Comparison of ENCODE assay signal across 23 cellular contexts in the genomic region with DNA sequence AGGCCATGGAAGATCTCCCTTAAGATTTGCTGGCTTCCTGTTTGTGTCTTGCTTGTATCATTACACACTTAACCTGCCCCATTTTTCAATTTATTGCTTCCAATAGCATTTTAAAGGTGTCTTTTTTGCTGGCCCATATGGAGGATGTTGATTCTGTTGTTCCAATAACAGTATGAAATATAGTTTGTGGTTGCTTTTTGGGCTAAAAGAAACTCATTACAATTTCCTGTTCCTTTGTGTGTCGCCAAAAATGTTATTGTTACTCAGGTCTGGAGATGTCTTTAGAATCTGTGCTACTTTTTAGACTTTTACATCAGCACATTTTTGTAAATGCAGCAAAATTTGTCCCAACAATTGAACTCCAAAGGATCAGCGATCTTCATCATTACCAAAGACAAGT.
A peak's percentile ranks its signal among the peaks of the same experiment; 100 is the strongest.
DNase-seq lines count a peak whose midpoint lies in the region; ATAC-seq and TF ChIP-seq lines count a peak whose summit lies in the region.
"Had no signal": no experiment of that assay in that cellular context is flagged by ENCODE, and none has a peak within 500 bp of the region (broad histone marks: within the 10 kb centered on the region; RNA-seq: fewer than 3 reads in every experiment).

No MANE protein-coding gene starts in this region.

- no peak for TF ChIP-seq CTCF in CD8-positive, alpha-beta T cell (IDR thresholded peaks at IDR 0.05)

- ATAC-seq in CD8-positive, alpha-beta T cell, result peak; percentile 23
- ATAC-seq in central memory CD8-positive, alpha-beta T cell (replicated peaks; ENCODE audit: extremely low read depth, poor library complexity, severe bottlenecking), result peak; percentile 38
- ATAC-seq: Panc1 had no signal

- H3K4me1 ChIP-seq in BLaER1 (peaks cover 10% of the 10 kb centered on the region), SJCRH30 (no peaks in the 10 kb centered on the region)
- H3K4me1 ChIP-seq in CD8-positive, alpha-beta T cell (ENCODE audit: insufficient read depth, low read length), result peaks cover 29% of the 10 kb centered on the region
- H3K4me1 ChIP-seq: breast epithelium, prostate gland, SJSA1, tibial nerve had no signal

- H4K20me1 ChIP-seq in BLaER1, result no peaks in the 10 kb centered on the region

- H3K9ac ChIP-seq in BLaER1, result no peak overlapping the region

- H3K27me3 ChIP-seq in BLaER1 (no peaks in the 10 kb centered on the region), SJCRH30 (no peaks in the 10 kb centered on the region)
- no peaks in the 10 kb centered on the region for H3K27me3 ChIP-seq in CD8-positive, alpha-beta T cell (ENCODE audit: insufficient read depth, low read length)
- H3K27me3 ChIP-seq: breast epithelium, SJSA1, tibial nerve had no signal

- peak overlapping the region; percentile 92 for H3K27ac Mint-ChIP-seq in CD8-positive, alpha-beta T cell
- H3K27ac Mint-ChIP-seq in T-helper 2 cell treated with Interferon-gamma antibody and Interleukin-4, amounts not matched to agents 5 μg/mL and 100 μg/mL, for 36 hours, result peak overlapping the region; percentile 94
- H3K27ac Mint-ChIP-seq in central memory CD8-positive, alpha-beta T cell (ENCODE audit: low read depth), result peak overlapping the region; percentile 98

- H3K4me2 ChIP-seq in BLaER1, result peak overlapping the region; percentile 39

- intact Hi-C loops in CD8-positive, alpha-beta T cell (cut with DNase I, micrococcal nuclease), result loop anchor here in 1 of 2 experiments (5.0 kb wide), 1 partner anchor 36 kb away; no protein-coding TSS in a partner anchor

- peaks cover 57% of the 10 kb centered on the region for H3K36me3 Mint-ChIP-seq in CD8-positive, alpha-beta T cell
- H3K36me3 Mint-ChIP-seq in T-helper 2 cell treated with Interferon-gamma antibody and Interleukin-4, amounts not matched to agents 5 μg/mL and 100 μg/mL, for 36 hours (ENCODE audit: low read depth), result peaks cover 68% of the 10 kb centered on the region
- H3K36me3 Mint-ChIP-seq in central memory CD8-positive, alpha-beta T cell (ENCODE audit: insufficient read depth), result peaks cover 3% of the 10 kb centered on the region

- H3K4me1 Mint-ChIP-seq in CD8-positive, alpha-beta T cell (ENCODE audit: low read depth), result peaks cover 46% of the 10 kb centered on the region
- peaks cover 28% of the 10 kb centered on the region for H3K4me1 Mint-ChIP-seq in T-helper 2 cell treated with Interferon-gamma antibody and Interleukin-4, amounts not matched to agents 5 μg/mL and 100 μg/mL, for 36 hours (ENCODE audit: low read depth)
- H3K4me1 Mint-ChIP-seq in central memory CD8-positive, alpha-beta T cell, result peaks cover 44% of the 10 kb centered on the region

- no peak for DNase-seq in CD8-positive, alpha-beta T cell
- no peak for DNase-seq in T-helper 2 cell treated with Interferon-gamma antibody and Interleukin-4, amounts not matched to agents 5 μg/mL and 100 μg/mL, for 36 hours (ENCODE audit: low spot score)
- DNase-seq in central memory CD8-positive, alpha-beta T cell (ENCODE audit: low spot score in 2 of 2), result no peak
- DNase-seq in SJCRH30, result no peak
- no peak for DNase-seq in AG08396 (ENCODE audit: low spot score)
- DNase-seq in NCI-H82 treated with DMSO at 0.1 percent for 48 hours (lab: John Stamatoyannopoulos, UW; ENCODE audit: unreplicated experiment), result no peak
- DNase-seq: activated CD4-positive, CD25-positive, alpha-beta regulatory T cell; activated CD8-positive, alpha-beta memory T cell treated with anti-CD3 and anti-CD28 coated beads, Interleukin-2, amount 50 U/mL, for 48 hours; DND-41; head of caudate nucleus; KBM-7; midbrain; MV-4-11; NCI-H187 treated with DMSO at 0.1 percent for 48 hours; NCI-H2227 treated with DMSO at 0.1 percent for 48 hours; stimulated activated CD4-positive, alpha-beta T cell treated with anti-CD3 and anti-CD28 coated beads, Interleukin-2, amount 100 ng/mL, for 24 hours; T-helper 9 cell had no signal

- H3K27ac ChIP-seq in BLaER1 (no peak overlapping the region), SJCRH30 (no peak overlapping the region)
- H3K27ac ChIP-seq in CD8-positive, alpha-beta T cell (ENCODE audit: low read depth, low read length), result no peak overlapping the region
- H3K27ac ChIP-seq: breast epithelium, prostate gland, SJSA1 had no signal

- H3K36me3 ChIP-seq in BLaER1, result no peaks in the 10 kb centered on the region
- no peaks in the 10 kb centered on the region for H3K36me3 ChIP-seq in CD8-positive, alpha-beta T cell (ENCODE audit: insufficient read depth, low read length)
- H3K36me3 ChIP-seq in SJCRH30, result no peaks in the 10 kb centered on the region
- H3K36me3 ChIP-seq: breast epithelium, prostate gland, SJSA1, tibial nerve had no signal

- no peaks in the 10 kb centered on the region for H3K27me3 Mint-ChIP-seq in CD8-positive, alpha-beta T cell (ENCODE audit: low read depth)
- no peaks in the 10 kb centered on the region for H3K27me3 Mint-ChIP-seq in T-helper 2 cell treated with Interferon-gamma antibody and Interleukin-4, amounts not matched to agents 5 μg/mL and 100 μg/mL, for 36 hours (ENCODE audit: low read depth)
- H3K27me3 Mint-ChIP-seq in central memory CD8-positive, alpha-beta T cell, result no peaks in the 10 kb centered on the region

- peaks cover 27% of the 10 kb centered on the region for H3K9me3 Mint-ChIP-seq in CD8-positive, alpha-beta T cell
- peaks cover 54% of the 10 kb centered on the region for H3K9me3 Mint-ChIP-seq in T-helper 2 cell treated with Interferon-gamma antibody and Interleukin-4, amounts not matched to agents 5 μg/mL and 100 μg/mL, for 36 hours
- peaks cover 20% of the 10 kb centered on the region for H3K9me3 Mint-ChIP-seq in central memory CD8-positive, alpha-beta T cell

- H3K9me3 ChIP-seq in BLaER1 (no peaks in the 10 kb centered on the region), SJCRH30 (replicated peaks) (no peaks in the 10 kb centered on the region)
- H3K9me3 ChIP-seq in CD8-positive, alpha-beta T cell (ENCODE audit: low read length), result no peaks in the 10 kb centered on the region
- H3K9me3 ChIP-seq: breast epithelium, prostate gland, SJSA1, tibial nerve had no signal

- H3K4me3 ChIP-seq in BLaER1 (no peak overlapping the region), SJCRH30 (no peak overlapping the region)
- H3K4me3 ChIP-seq in CD8-positive, alpha-beta T cell (ENCODE audit: low read depth, low read length), result no peak overlapping the region
- H3K4me3 ChIP-seq: breast epithelium, prostate gland, SJSA1, tibial nerve had no signal

- POLR2A ChIA-PET in CD8-positive, alpha-beta T cell (lab: Charles Lee), result interaction anchor here (0.7 kb wide), 1 partner anchor 239 kb away, joined by 3 read pairs; no protein-coding TSS in a partner anchor

- H3K4me3 Mint-ChIP-seq in CD8-positive, alpha-beta T cell, result peak overlapping the region; percentile 62
- peak overlapping the region; percentile 64 for H3K4me3 Mint-ChIP-seq in T-helper 2 cell treated with Interferon-gamma antibody and Interleukin-4, amounts not matched to agents 5 μg/mL and 100 μg/mL, for 36 hours
- peak overlapping the region; percentile 33 for H3K4me3 Mint-ChIP-seq in central memory CD8-positive, alpha-beta T cell

- CTCF ChIA-PET in CD8-positive, alpha-beta T cell (lab: Charles Lee), result interaction anchor here (1.3 kb wide), 1 partner anchor 233 kb away, joined by 3 read pairs; no protein-coding TSS in a partner anchor
